ENCODE assay signal across 8 cellular contexts in genomic region chr12:21501258-21502163, GRCh38. TPM values are rescaled to one million over a fixed set of nuclear protein-coding genes. Genes with fewer than 3 reads are reported as not detected.
DNase-seq lines count a peak whose midpoint lies in the region; ATAC-seq and TF ChIP-seq lines count a peak whose summit lies in the region.

Gene GOLT1B (plus strand): TSS chr12:21501789. CDS start chr12:21501924, 135 bp downstream.
Gene RECQL (minus strand): TSS chr12:21501635. CDS start chr12:21499570, 2,065 bp downstream.

- no peak within 1 kb of the TSS for H3K27ac Mint-ChIP-seq in CD4-positive, alpha-beta T cell

- intact Hi-C loops in CD4-positive, alpha-beta T cell (cut with DNase I, micrococcal nuclease): loop anchor here (1.0 to 10.0 kb wide), 10 partner anchors 63 to 1133 kb away; partner anchors contain the start of genes CMAS (in 2 of the 2), LDHB (in 2 of the 2) and C2CD5 (in 1 of the 2)

- H3K4me3 Mint-ChIP-seq in CD4-positive, alpha-beta T cell: no peak within 1 kb of the TSS

- CTCF ChIA-PET in CD4-positive, alpha-beta T cell (lab: Charles Lee): interaction anchor here (1.0 to 1.1 kb wide), 2 partner anchors 22 to 179 kb away, joined by 3 to 4 read pairs; no protein-coding TSS in a partner anchor

- H3K9me3 ChIP-seq in CD4-positive, alpha-beta T cell (ENCODE audit: control insufficient read depth, low read length): no peaks in the 10 kb centered on the region
- no peaks in the 10 kb centered on the region for H3K9me3 ChIP-seq in duodenal mucosa (ENCODE audit: control insufficient read depth in 1 of 2, low read length in 2 of 2)
- H3K9me3 ChIP-seq in liver (ENCODE audit: control insufficient read depth in 4 of 4, low read length in 3 of 4): no peaks in the 10 kb centered on the region

- TF ChIP-seq RAD21 in liver (IDR thresholded peaks at IDR 0.05): peak in 1 of 2 donors; percentile 31

- peaks cover 7 to 17% of the 10 kb centered on the region in 2 donors for H3K36me3 ChIP-seq in duodenal mucosa (ENCODE audit: control insufficient read depth in 1 of 2, insufficient read depth in 2 of 2, low read length in 2 of 2)
- peaks cover 3 to 18% (median 10%) of the 10 kb centered on the region in 4 donors for H3K36me3 ChIP-seq in liver (ENCODE audit: control insufficient read depth in 4 of 4, insufficient read depth in 3 of 4, low read depth in 1 of 4, low read length in 3 of 4)

- no peaks in the 10 kb centered on the region for H3K9me3 Mint-ChIP-seq in CD4-positive, alpha-beta T cell

- H3K4me1 ChIP-seq in duodenal mucosa (ENCODE audit: control insufficient read depth in 1 of 2, insufficient read depth in 2 of 2, low read length in 2 of 2): peaks cover 20 to 26% of the 10 kb centered on the region in 2 donors
- peaks cover 4 to 30% (median 20%) of the 10 kb centered on the region in 4 donors for H3K4me1 ChIP-seq in liver (ENCODE audit: control insufficient read depth in 4 of 4, insufficient read depth in 4 of 4, low read length in 3 of 4)

- H3K4me3 ChIP-seq in duodenal mucosa (ENCODE audit: low read depth in 1 of 2, low read length in 2 of 2): peak within 1 kb of the TSS; percentile 88
- peak within 1 kb of the TSS; percentile 83 to 91 (median 90) for H3K4me3 ChIP-seq in liver (ENCODE audit: low read depth in 1 of 3, low read length in 3 of 3)

- peak within 1 kb of the TSS; percentile 79 to 90 for H3K9ac ChIP-seq in duodenal mucosa (ENCODE audit: low read depth in 1 of 2, low read length in 2 of 2)
- H3K9ac ChIP-seq in liver (ENCODE audit: low read depth in 1 of 2, low read length in 2 of 2): peak within 1 kb of the TSS; percentile 68 to 73

- TF ChIP-seq CTCF in CD4-positive, alpha-beta T cell (IDR thresholded peaks at IDR 0.05): no peak
- no peak for TF ChIP-seq CTCF in liver (IDR thresholded peaks at IDR 0.05; ENCODE audit: low read depth, low read length, missing input control)

- peak; percentile 75 to 90 (median 80) for DNase-seq in CD4-positive, alpha-beta T cell
- peak; percentile 99 for DNase-seq in NCI-H82 (lab: John Stamatoyannopoulos, UW)
- peak; percentile 85 to 89 for DNase-seq in activated CD4-positive, alpha-beta T cell treated with anti-CD3 and anti-CD28 coated beads, Interleukin-2, amount 50 U/mL, for 48 hours
- peak; percentile 92 for DNase-seq in stimulated activated CD4-positive, alpha-beta T cell treated with anti-CD3 and anti-CD28 coated beads, Interleukin-4, amount 100 ng/mL, for 24 hours

- no peaks in the 10 kb centered on the region for H3K27me3 Mint-ChIP-seq in CD4-positive, alpha-beta T cell

- no peaks in the 10 kb centered on the region for H3K27me3 ChIP-seq in CD4-positive, alpha-beta T cell (ENCODE audit: control insufficient read depth, insufficient read depth, low read length)
- H3K27me3 ChIP-seq in duodenal mucosa (ENCODE audit: control insufficient read depth in 1 of 2, insufficient read depth in 2 of 2, low read length in 2 of 2) (no peaks in the 10 kb centered on the region), liver (ENCODE audit: control insufficient read depth in 4 of 4, insufficient read depth in 4 of 4, low read length in 3 of 4) (no peaks in the 10 kb centered on the region)

- H3K4me1 Mint-ChIP-seq in CD4-positive, alpha-beta T cell (ENCODE audit: low read depth): peaks cover 52% of the 10 kb centered on the region

- peak within 1 kb of the TSS; percentile 79 for H3K27ac ChIP-seq in CD4-positive, alpha-beta T cell (ENCODE audit: low read depth, low read length)
- peak within 1 kb of the TSS; percentile 70 for H3K27ac ChIP-seq in duodenal mucosa (ENCODE audit: low read depth, low read length)
- H3K27ac ChIP-seq in liver (ENCODE audit: low read depth in 1 of 2, low read length in 2 of 2): peak within 1 kb of the TSS; percentile 66 to 79

- WGBS in liver: under 1% methylated on average over 61 of the region's 61 CpGs

- ATAC-seq in CD4-positive, alpha-beta T cell (ENCODE audit: poor library complexity): peak; percentile 93
- ATAC-seq in GM19452 (IDR thresholded peaks at IDR 0.05; ENCODE audit: unreplicated experiment): peak; percentile 99
- peak; percentile 99 for ATAC-seq in HG03575 (IDR thresholded peaks at IDR 0.05; ENCODE audit: extremely low read depth, insufficient number of reproducible peaks, low FRiP score, unreplicated experiment)

- POLR2A ChIA-PET in CD4-positive, alpha-beta T cell (lab: Charles Lee): interaction anchor here (0.5 to 2.5 kb wide), 16 partner anchors 9 to 1043 kb away, joined by 3 to 20 read pairs (median 6); partner anchors contain the start of genes C2CD5, CMAS, LDHB and PYROXD1

- H3K36me3 Mint-ChIP-seq in CD4-positive, alpha-beta T cell (ENCODE audit: low read depth): peaks cover 38% of the 10 kb centered on the region

TF ChIP-seq in liver, 16 proteins besides CTCF, POLR2A, EP300 and RAD21:
- peak; percentile 2 for TF ChIP-seq FOXA2 (IDR thresholded peaks at IDR 0.05)
- no peak for TF ChIP-seq FOXA1 (IDR thresholded peaks at IDR 0.05)
- peak; percentile 11 for TF ChIP-seq REST (IDR thresholded peaks at IDR 0.05)
- peak; percentile 34 to 86 for TF ChIP-seq GABPA (IDR thresholded peaks at IDR 0.05 in 1 of 2, conservative IDR thresholded peaks at IDR 0.05 in 1 of 2)
- peak; percentile 85 for TF ChIP-seq MAX (IDR thresholded peaks at IDR 0.05)
- TF ChIP-seq SP1 (IDR thresholded peaks at IDR 0.05): peak; percentile 96
- TF ChIP-seq ATF3 (IDR thresholded peaks at IDR 0.05): no peak
- TF ChIP-seq TAF1 (conservative IDR thresholded peaks at IDR 0.05): peak; percentile 55
- peak; percentile 70 for TF ChIP-seq NR2F2 (IDR thresholded peaks at IDR 0.05)
- peak in 1 of 2 donors; percentile 43 for TF ChIP-seq RXRA (IDR thresholded peaks at IDR 0.05)
- peak; percentile 37 to 73 for TF ChIP-seq EGR1 (IDR thresholded peaks at IDR 0.05; ENCODE audit: low read depth in 2 of 2)
- no peak for TF ChIP-seq YY1 (IDR thresholded peaks at IDR 0.05)
- TF ChIP-seq HNF4A (conservative IDR thresholded peaks at IDR 0.05): no peak
- TF ChIP-seq ZBTB33 (IDR thresholded peaks at IDR 0.05): no peak
- peak in 1 of 2 donors; percentile 45 for TF ChIP-seq JUND (IDR thresholded peaks at IDR 0.05)
- no peak for TF ChIP-seq HNF4G (IDR thresholded peaks at IDR 0.05)
TF ChIP-seq in liver: peak in this region for 10.

RNA-seq across cellular contexts. Expression of gene GOLT1B, which starts in this region (rescaled TPM):
- total RNA-seq in CD4-positive, alpha-beta T cell: 10 to 100 TPM; 41.5 to 46.3 TPM
- total RNA-seq in liver: 10 to 100 TPM; 11.0 to 16.5 TPM
- polyA plus RNA-seq in liver: 10 to 100 TPM; 18.0 to 36.9 TPM

RNA-seq across cellular contexts. Expression of gene RECQL, which starts in this region (rescaled TPM):
- 10 to 100 TPM; 11.1 to 16.0 TPM for total RNA-seq in CD4-positive, alpha-beta T cell
- total RNA-seq in liver: 10 to 100 TPM; 14.1 to 20.1 TPM
- polyA plus RNA-seq in liver: 10 to 100 TPM in 1 of 2 donors, 1 to 10 TPM in 1; 5.8 to 10.0 TPM

Comparison
In these comparisons a context has a peak if more than half of its experiments do, and no peak if none do; other contexts are left out.
1. Peak in every context shown above with its lines: DNase-seq, ATAC-seq, H3K4me3 ChIP-seq and H3K27ac ChIP-seq.